ENCODE assay signal across 11 cellular contexts in the genomic region with DNA sequence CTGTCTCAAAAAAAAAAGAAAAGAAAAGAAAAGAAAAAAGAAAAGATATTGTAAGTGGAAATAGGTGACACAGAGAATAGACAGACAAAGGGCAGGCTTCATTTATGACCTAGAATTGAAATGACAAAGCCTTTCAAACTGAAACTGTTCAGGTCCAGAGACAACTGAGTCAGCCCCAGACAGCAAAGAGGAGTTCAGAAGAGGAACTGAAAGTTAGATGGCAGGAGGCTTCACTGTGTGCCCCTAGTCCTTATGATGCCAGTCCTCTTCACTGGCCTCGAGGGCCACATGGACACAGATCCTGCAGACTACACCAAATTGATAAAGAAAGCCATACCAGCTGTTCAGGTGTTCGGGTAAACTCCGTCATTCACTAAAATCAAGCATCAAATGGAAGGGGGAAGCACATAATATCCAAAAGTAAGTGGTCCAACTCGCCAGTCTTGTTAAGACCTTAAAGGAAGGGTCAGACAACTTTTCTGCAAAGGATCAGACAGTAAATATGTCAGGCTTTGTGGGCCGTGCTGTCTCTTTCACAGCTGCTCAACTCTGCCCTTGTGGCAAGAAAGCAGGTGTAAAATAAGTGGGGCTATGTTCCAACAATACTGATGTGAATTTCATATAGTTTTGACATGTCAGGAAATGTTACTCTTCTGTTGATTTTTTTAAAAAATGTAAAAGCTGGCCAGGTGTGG.
DNase-seq lines count a peak whose midpoint lies in the region; ATAC-seq and FAIRE-seq lines count a peak whose summit lies in the region.
"Had no signal": no experiment of that assay in that cellular context is flagged by ENCODE, and none has a peak within 500 bp of the region (broad histone marks: within the 10 kb centered on the region; RNA-seq: fewer than 3 reads in every experiment).

No MANE protein-coding gene starts in this region.

- FAIRE-seq in GM18507 (lab: Jason Lieb, UNC): peak; percentile 83

- no peak overlapping the region for H3K4me3 Mint-ChIP-seq in naive thymus-derived CD8-positive, alpha-beta T cell
- H3K4me3 Mint-ChIP-seq in activated naive CD8-positive, alpha-beta T cell treated with anti-CD3 and anti-CD28 coated beads, Interleukin-2, amount 50 U/mL, for 24 hours: no peak overlapping the region

- no peaks in the 10 kb centered on the region for H3K9me3 Mint-ChIP-seq in naive thymus-derived CD8-positive, alpha-beta T cell
- H3K9me3 Mint-ChIP-seq in activated naive CD8-positive, alpha-beta T cell treated with anti-CD3 and anti-CD28 coated beads, Interleukin-2, amount 50 U/mL, for 24 hours: no peaks in the 10 kb centered on the region

- H3K4me1 Mint-ChIP-seq in naive thymus-derived CD8-positive, alpha-beta T cell: peaks cover 6 to 26% (median 13%) of the 10 kb centered on the region in 4 donors
- H3K4me1 Mint-ChIP-seq in activated naive CD8-positive, alpha-beta T cell treated with anti-CD3 and anti-CD28 coated beads, Interleukin-2, amount 50 U/mL, for 24 hours: peaks cover 19% of the 10 kb centered on the region

- DNase-seq in GM18507 (ENCODE audit: extremely low spot score, insufficient read length, low read depth) (peak; percentile 46), NOMO-1 treated with dmso at 0.1 percent for 144 hours (lab: John Stamatoyannopoulos, UW; ENCODE audit: unreplicated experiment) (peak; percentile 18), NCI-H1417 (lab: John Stamatoyannopoulos, UW) (no peak), midbrain (lab: John Stamatoyannopoulos, UW) (no peak)
- DNase-seq in naive thymus-derived CD8-positive, alpha-beta T cell: no peak
- DNase-seq in activated naive CD8-positive, alpha-beta T cell treated with anti-CD3 and anti-CD28 coated beads, Interleukin-2, amount 50 U/mL, for 24 hours: no peak
- DNase-seq: activated naive CD4-positive, alpha-beta T cell; DMS79; islet precursor cell had no signal

- H3K36me3 Mint-ChIP-seq in naive thymus-derived CD8-positive, alpha-beta T cell: no peaks in the 10 kb centered on the region
- no peaks in the 10 kb centered on the region for H3K36me3 Mint-ChIP-seq in activated naive CD8-positive, alpha-beta T cell treated with anti-CD3 and anti-CD28 coated beads, Interleukin-2, amount 50 U/mL, for 24 hours (ENCODE audit: low read depth)

- no peak overlapping the region for H3K27ac Mint-ChIP-seq in naive thymus-derived CD8-positive, alpha-beta T cell
- no peak overlapping the region for H3K27ac Mint-ChIP-seq in activated naive CD8-positive, alpha-beta T cell treated with anti-CD3 and anti-CD28 coated beads, Interleukin-2, amount 50 U/mL, for 24 hours

- POLR2A ChIA-PET in naive thymus-derived CD8-positive, alpha-beta T cell (lab: Charles Lee): no interaction called here

- peaks cover 20 to 36% (median 22%) of the 10 kb centered on the region in 5 donors for H3K27me3 Mint-ChIP-seq in naive thymus-derived CD8-positive, alpha-beta T cell
- peaks cover 14% of the 10 kb centered on the region for H3K27me3 Mint-ChIP-seq in activated naive CD8-positive, alpha-beta T cell treated with anti-CD3 and anti-CD28 coated beads, Interleukin-2, amount 50 U/mL, for 24 hours

- peak; percentile 94 for ATAC-seq in GM19463 (IDR thresholded peaks at IDR 0.05; ENCODE audit: unreplicated experiment)
- peak; percentile 85 for ATAC-seq in HG03025 (IDR thresholded peaks at IDR 0.05; ENCODE audit: low FRiP score, unreplicated experiment)
- no peak for ATAC-seq in naive thymus-derived CD8-positive, alpha-beta T cell
- no peak for ATAC-seq in activated naive CD8-positive, alpha-beta T cell treated with anti-CD3 and anti-CD28 coated beads, Interleukin-2, amount 50 U/mL, for 24 hours

Comparison
In these comparisons a context has a peak if more than half of its experiments do, and no peak if none do; other contexts are left out.
1. DNase-seq: peak in GM18507 (single experiment) and NOMO-1 treated with dmso at 0.1 percent for 144 hours (single experiment); none in naive thymus-derived CD8-positive, alpha-beta T cell (0 of 10), NCI-H1417 (0 of 3), midbrain (single experiment) and activated naive CD8-positive, alpha-beta T cell treated with anti-CD3 and anti-CD28 coated beads, Interleukin-2, amount 50 U/mL, for 24 hours (single experiment).
2. ATAC-seq: peak in GM19463 (single experiment) and HG03025 (single experiment); none in naive thymus-derived CD8-positive, alpha-beta T cell (0 of 2) and activated naive CD8-positive, alpha-beta T cell treated with anti-CD3 and anti-CD28 coated beads, Interleukin-2, amount 50 U/mL, for 24 hours (single experiment).